Comparison of ENCODE assay signal across 9 cellular contexts in the genomic region with DNA sequence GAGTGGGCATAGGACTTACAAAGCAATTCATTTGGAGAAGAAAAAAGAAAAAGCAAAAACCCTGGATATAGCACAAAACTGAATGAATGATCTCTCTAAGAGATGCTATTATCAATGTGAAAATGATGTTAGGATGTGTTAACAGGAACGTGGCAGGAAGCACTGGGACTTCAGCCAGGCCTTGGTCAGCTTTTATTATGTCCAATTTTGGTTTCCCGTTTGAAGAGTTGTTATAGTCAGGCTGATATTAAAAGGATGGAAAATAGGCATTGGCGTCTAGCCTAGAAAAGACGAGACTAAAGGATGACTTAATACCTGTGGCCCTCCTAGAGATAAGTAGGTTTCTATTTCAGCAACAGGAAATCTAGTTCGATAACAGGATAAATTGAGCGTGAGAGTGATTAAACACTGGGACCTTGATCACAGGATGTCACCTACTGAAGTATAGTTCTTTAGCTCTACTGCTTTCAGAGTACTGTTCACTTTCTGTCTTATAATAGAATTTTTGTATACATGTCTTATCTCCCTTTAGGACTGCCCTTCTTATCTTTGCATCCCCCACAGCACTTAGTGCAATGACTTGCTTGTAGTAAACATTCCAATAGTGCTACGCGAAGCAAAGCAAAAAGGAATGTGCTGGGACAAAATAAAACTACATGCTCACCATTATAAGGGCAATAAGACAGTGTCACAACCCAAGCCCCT.
DNase-seq lines count a peak whose midpoint lies in the region; TF ChIP-seq lines count a peak whose summit lies in the region.
"Had no signal": no experiment of that assay in that cellular context is flagged by ENCODE, and none has a peak within 500 bp of the region (broad histone marks: within the 10 kb centered on the region; RNA-seq: fewer than 3 reads in every experiment).

No MANE protein-coding gene starts in this region.

- peaks cover 0 to 4% (median 0%) of the 10 kb centered on the region in 11 experiments; a peak in 2 of 22 replicates for H3K9me3 ChIP-seq in BLaER1 treated with 17β-estradiol and CSF1 and Interleukin-3, amounts not matched to agents 10 nM and 100 nM (replicated peaks in 1 of 11)

- no peak overlapping the region; a peak in 1 of 20 replicates for H3K4me3 ChIP-seq in BLaER1 treated with 17β-estradiol and CSF1 and Interleukin-3, amounts not matched to agents 10 nM and 100 nM
- no peak overlapping the region for H3K4me3 ChIP-seq in lower leg skin (ENCODE audit: low read depth, poor library complexity, severe bottlenecking)

- H3K27me3 ChIP-seq in BLaER1 treated with 17β-estradiol and CSF1 and Interleukin-3, amounts not matched to agents 10 nM and 100 nM = no peaks in the 10 kb centered on the region

- no peaks in the 10 kb centered on the region for H4K20me1 ChIP-seq in BLaER1 treated with 17β-estradiol and CSF1 and Interleukin-3, amounts not matched to agents 10 nM and 100 nM

- TF ChIP-seq POLR2A in lower leg skin (IDR thresholded peaks at IDR 0.05) = no peak

- peak overlapping the region in 10 of 11 experiments; percentile 19 to 73 (median 64); a peak in 18 of 22 replicates for H3K27ac ChIP-seq in BLaER1 treated with 17β-estradiol and CSF1 and Interleukin-3, amounts not matched to agents 10 nM and 100 nM

- WGBS in lower leg skin, 2 donors = 41 to 42% methylated on average over 8 of the region's 8 CpGs

- intact Hi-C loops in lower leg skin (cut with DNase I; ENCODE audit: low total_unique reads) = no loop called here

- peak overlapping the region in 9 of 11 experiments; percentile 5 to 63 (median 40); a peak in 12 of 22 replicates for H3K9ac ChIP-seq in BLaER1 treated with 17β-estradiol and CSF1 and Interleukin-3, amounts not matched to agents 10 nM and 100 nM

- peaks cover 20 to 34% (median 30%) of the 10 kb centered on the region in 10 experiments for H3K4me1 ChIP-seq in BLaER1 treated with 17β-estradiol and CSF1 and Interleukin-3, amounts not matched to agents 10 nM and 100 nM

- DNase-seq in NCI-H1105 treated with DMSO at 0.1 percent for 48 hours (lab: John Stamatoyannopoulos, UW) (peak; percentile 84), dermis microvascular lymphatic vessel endothelial cell (ENCODE audit: low read depth in 2 of 2) (peak; percentile 91 to 92), GM19238 (ENCODE audit: insufficient read length, low spot score) (no peak), activated gamma-delta T cell (lab: John Stamatoyannopoulos, UW) (no peak), lower leg skin (ENCODE audit: low spot score in 2 of 2) (no peak)
- DNase-seq in activated CD4-positive, alpha-beta T cell treated with anti-CD3 and anti-CD28 coated beads, Interleukin-2, amount 50 U/mL, for 4 hours = no peak
- DNase-seq: activated CD4-positive, alpha-beta memory T cell treated with anti-CD3 and anti-CD28 coated beads, Interleukin-2, amount 10 ng/mL, durations not matched to agents 7 days and 5 days had no signal

- peaks cover 0 to 42% (median 9%) of the 10 kb centered on the region in 11 experiments; a peak in 7 of 22 replicates for H3K36me3 ChIP-seq in BLaER1 treated with 17β-estradiol and CSF1 and Interleukin-3, amounts not matched to agents 10 nM and 100 nM

- no peaks in the 10 kb centered on the region for H3K9me3 Mint-ChIP-seq in nephron
- H3K9me3 Mint-ChIP-seq: activated CD4-positive, alpha-beta memory T cell treated with anti-CD3 and anti-CD28 coated beads, Interleukin-2, amount 10 ng/mL, durations not matched to agents 7 days and 5 days had no signal

- no peak for TF ChIP-seq CTCF in nephron (IDR thresholded peaks at IDR 0.05; ENCODE audit: unreplicated experiment in 3 of 3)
- no peak for TF ChIP-seq CTCF in lower leg skin (IDR thresholded peaks at IDR 0.05)

- peak overlapping the region; percentile 40 to 78 (median 55) for H3K4me2 ChIP-seq in BLaER1 treated with 17β-estradiol and CSF1 and Interleukin-3, amounts not matched to agents 10 nM and 100 nM

- no peaks in the 10 kb centered on the region for H3K36me3 Mint-ChIP-seq in nephron (ENCODE audit: low read depth)

- no peak overlapping the region for H3K4me3 Mint-ChIP-seq in nephron
- H3K4me3 Mint-ChIP-seq: activated CD4-positive, alpha-beta memory T cell treated with anti-CD3 and anti-CD28 coated beads, Interleukin-2, amount 10 ng/mL, durations not matched to agents 7 days and 5 days had no signal

- H3K27me3 Mint-ChIP-seq in nephron (ENCODE audit: low read depth) = no peaks in the 10 kb centered on the region

- H3K4me1 Mint-ChIP-seq in nephron = peaks cover 61% of the 10 kb centered on the region

- peak overlapping the region; percentile 71 to 86 (median 83) for H3K27ac Mint-ChIP-seq in nephron
- H3K27ac Mint-ChIP-seq: activated CD4-positive, alpha-beta memory T cell treated with anti-CD3 and anti-CD28 coated beads, Interleukin-2, amount 10 ng/mL, durations not matched to agents 7 days and 5 days had no signal

Comparison
In these comparisons a context has a peak if more than half of its experiments do, and no peak if none do; other contexts are left out.
1. DNase-seq: peak in NCI-H1105 treated with DMSO at 0.1 percent for 48 hours (single experiment) and dermis microvascular lymphatic vessel endothelial cell (2 of 2); none in GM19238 (single experiment), activated gamma-delta T cell (single experiment), lower leg skin (0 of 2) and activated CD4-positive, alpha-beta T cell treated with anti-CD3 and anti-CD28 coated beads, Interleukin-2, amount 50 U/mL, for 4 hours (0 of 2).